Comparison of ENCODE assay signal across 17 cellular contexts in the genomic region with DNA sequence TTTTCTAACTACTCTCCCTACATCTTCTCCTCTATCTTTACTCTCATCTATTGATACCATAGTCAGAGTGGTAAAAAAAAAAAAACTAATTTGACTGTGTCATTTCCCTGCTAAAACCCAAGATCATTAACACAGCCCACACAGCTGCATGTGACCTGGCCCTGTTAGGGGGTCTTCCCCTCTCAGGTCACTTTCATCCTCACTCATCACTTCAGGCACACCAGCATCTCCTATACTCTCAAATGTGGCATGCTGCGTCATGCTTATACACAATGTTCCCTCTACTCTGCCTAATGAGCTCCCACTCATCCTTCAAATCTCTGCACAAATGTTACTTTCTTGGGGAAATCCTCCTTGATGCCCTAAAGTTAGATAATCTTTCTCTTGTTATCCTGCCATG.
DNase-seq lines count a peak whose midpoint lies in the region; ATAC-seq and TF ChIP-seq lines count a peak whose summit lies in the region.
"Had no signal": no experiment of that assay in that cellular context is flagged by ENCODE, and none has a peak within 500 bp of the region (broad histone marks: within the 10 kb centered on the region; RNA-seq: fewer than 3 reads in every experiment).

No MANE protein-coding gene starts in this region.

- H3K27ac ChIP-seq in VCaP = peak overlapping the region; percentile 38; the same call in 1 of the 2 replicates
- H3K27ac ChIP-seq in CD8-positive, alpha-beta T cell (ENCODE audit: low read depth, low read length) = no peak overlapping the region
- H3K27ac ChIP-seq: esophagus squamous epithelium had no signal

- no peaks in the 10 kb centered on the region for H3K9me3 ChIP-seq in CD8-positive, alpha-beta T cell (ENCODE audit: low read length)
- H3K9me3 ChIP-seq: esophagus squamous epithelium had no signal

- ATAC-seq in GM18499 (IDR thresholded peaks at IDR 0.05; ENCODE audit: insufficient read depth, unreplicated experiment) (peak; percentile 79), HG03045 (IDR thresholded peaks at IDR 0.05; ENCODE audit: unreplicated experiment) (peak; percentile 77)
- ATAC-seq in CD8-positive, alpha-beta T cell = no peak
- ATAC-seq: left colon had no signal

- H3K4me1 ChIP-seq in CD8-positive, alpha-beta T cell (ENCODE audit: insufficient read depth, low read length) = no peaks in the 10 kb centered on the region
- H3K4me1 ChIP-seq: esophagus squamous epithelium had no signal

- H3K27ac Mint-ChIP-seq in activated CD4-positive, alpha-beta memory T cell treated with anti-CD3 and anti-CD28 coated beads for 36 hours = no peak overlapping the region
- no peak overlapping the region for H3K27ac Mint-ChIP-seq in CD8-positive, alpha-beta T cell
- H3K27ac Mint-ChIP-seq: activated naive CD8-positive, alpha-beta T cell treated with anti-CD3 and anti-CD28 coated beads, Interleukin-2, amount 10 ng/mL, durations not matched to agents 7 days and 5 days; progenitor cell of endocrine pancreas had no signal

- no peaks in the 10 kb centered on the region for H3K27me3 ChIP-seq in CD8-positive, alpha-beta T cell (ENCODE audit: insufficient read depth, low read length)
- H3K27me3 ChIP-seq: esophagus squamous epithelium had no signal

- no peak overlapping the region for H3K4me3 ChIP-seq in CD8-positive, alpha-beta T cell (ENCODE audit: low read depth, low read length)
- H3K4me3 ChIP-seq: esophagus squamous epithelium had no signal

- CTCF ChIA-PET in activated CD4-positive, alpha-beta memory T cell treated with anti-CD3 and anti-CD28 coated beads for 36 hours (lab: Charles Lee) = no interaction called here
- CTCF ChIA-PET in CD8-positive, alpha-beta T cell (lab: Charles Lee) = no interaction called here

- TF ChIP-seq CTCF in GM20000 (IDR thresholded peaks at IDR 0.05; ENCODE audit: extremely low read depth, missing control alignments) (no peak), VCaP (conservative IDR thresholded peaks at IDR 0.05) (no peak)
- TF ChIP-seq CTCF in CD8-positive, alpha-beta T cell (IDR thresholded peaks at IDR 0.05) = no peak

- no peaks in the 10 kb centered on the region for H3K36me3 Mint-ChIP-seq in activated CD4-positive, alpha-beta memory T cell treated with anti-CD3 and anti-CD28 coated beads for 36 hours
- H3K36me3 Mint-ChIP-seq in CD8-positive, alpha-beta T cell = peaks cover 9% of the 10 kb centered on the region

- intact Hi-C loops in activated CD4-positive, alpha-beta memory T cell treated with anti-CD3 and anti-CD28 coated beads for 36 hours (cut with micrococcal nuclease) = no loop called here
- intact Hi-C loops in CD8-positive, alpha-beta T cell (cut with DNase I, micrococcal nuclease) = no loop called here

- H3K9me3 Mint-ChIP-seq in activated CD4-positive, alpha-beta memory T cell treated with anti-CD3 and anti-CD28 coated beads for 36 hours = no peaks in the 10 kb centered on the region
- H3K9me3 Mint-ChIP-seq in CD8-positive, alpha-beta T cell = no peaks in the 10 kb centered on the region
- H3K9me3 Mint-ChIP-seq: activated naive CD8-positive, alpha-beta T cell treated with anti-CD3 and anti-CD28 coated beads, Interleukin-2, amount 10 ng/mL, durations not matched to agents 7 days and 5 days had no signal

- H3K4me3 Mint-ChIP-seq in activated CD4-positive, alpha-beta memory T cell treated with anti-CD3 and anti-CD28 coated beads for 36 hours = no peak overlapping the region
- no peak overlapping the region for H3K4me3 Mint-ChIP-seq in CD8-positive, alpha-beta T cell
- H3K4me3 Mint-ChIP-seq: activated naive CD8-positive, alpha-beta T cell treated with anti-CD3 and anti-CD28 coated beads, Interleukin-2, amount 10 ng/mL, durations not matched to agents 7 days and 5 days had no signal

- no peaks in the 10 kb centered on the region for H3K27me3 Mint-ChIP-seq in activated CD4-positive, alpha-beta memory T cell treated with anti-CD3 and anti-CD28 coated beads for 36 hours
- H3K27me3 Mint-ChIP-seq in CD8-positive, alpha-beta T cell (ENCODE audit: low read depth) = no peaks in the 10 kb centered on the region
- H3K27me3 Mint-ChIP-seq: activated naive CD8-positive, alpha-beta T cell treated with anti-CD3 and anti-CD28 coated beads, Interleukin-2, amount 10 ng/mL, durations not matched to agents 7 days and 5 days; progenitor cell of endocrine pancreas had no signal

- no peaks in the 10 kb centered on the region for H3K36me3 ChIP-seq in CD8-positive, alpha-beta T cell (ENCODE audit: insufficient read depth, low read length)

- peak; percentile 34 for DNase-seq in GM20000 (ENCODE audit: low spot score)
- DNase-seq in activated CD4-positive, alpha-beta memory T cell treated with anti-CD3 and anti-CD28 coated beads for 36 hours = no peak
- DNase-seq in epidermal melanocyte (ENCODE audit: insufficient read length, low spot score) = no peak
- DNase-seq in CD8-positive, alpha-beta T cell = no peak
- DNase-seq in NOMO-1 treated with DMSO at 0.1 percent for 48 hours (lab: John Stamatoyannopoulos, UW; ENCODE audit: unreplicated experiment) = no peak
- DNase-seq: activated naive CD8-positive, alpha-beta T cell treated with anti-CD3 and anti-CD28 coated beads, Interleukin-2, amount 10 ng/mL, durations not matched to agents 7 days and 5 days; activated T-cell treated with anti-CD3 and anti-CD28 coated beads, Interleukin-2, amount 50 U/mL, for 1 hour; esophagus squamous epithelium; left colon; NCI-H1417; NCI-H446; stimulated activated CD8-positive, alpha-beta memory T cell treated with anti-CD3 and anti-CD28 coated beads, Interleukin-4, amount 100 ng/mL, for 48 hours; T-helper 1 cell had no signal

- no peaks in the 10 kb centered on the region for H3K4me1 Mint-ChIP-seq in activated CD4-positive, alpha-beta memory T cell treated with anti-CD3 and anti-CD28 coated beads for 36 hours (ENCODE audit: low read depth)
- H3K4me1 Mint-ChIP-seq in CD8-positive, alpha-beta T cell (ENCODE audit: low read depth) = no peaks in the 10 kb centered on the region

- POLR2A ChIA-PET in activated CD4-positive, alpha-beta memory T cell treated with anti-CD3 and anti-CD28 coated beads for 36 hours (lab: Charles Lee) = no interaction called here
- POLR2A ChIA-PET in CD8-positive, alpha-beta T cell (lab: Charles Lee) = no interaction called here
